ENCODE assay signal across 9 cellular contexts in genomic region chr18:44130365-44130942, GRCh38.
DNase-seq lines count a peak whose midpoint lies in the region; ATAC-seq and TF ChIP-seq lines count a peak whose summit lies in the region.
"Had no signal": no experiment of that assay in that cellular context is flagged by ENCODE, and none has a peak within 500 bp of the region (broad histone marks: within the 10 kb centered on the region; RNA-seq: fewer than 3 reads in every experiment).

No MANE protein-coding gene starts in this region.

- ATAC-seq in Right ventricle myocardium superior (ENCODE audit: poor library complexity) (peak; percentile 64), HG03520 (IDR thresholded peaks at IDR 0.05; ENCODE audit: unreplicated experiment) (no peak)
- ATAC-seq: stimulated activated effector memory CD8-positive, alpha-beta T cell treated with anti-CD3 and anti-CD28 coated beads, Interleukin-12 subunit alpha, Interleukin-12 subunit beta, amount 100 ng/mL, for 72 hours had no signal

- H3K4me1 ChIP-seq in parathyroid adenoma: no peaks in the 10 kb centered on the region

- no peak overlapping the region for H3K9ac ChIP-seq in parathyroid adenoma

- no peak overlapping the region for H3K27ac ChIP-seq in parathyroid adenoma

- H2AFZ ChIP-seq in parathyroid adenoma: no peak overlapping the region

- DNase-seq in Right ventricle myocardium superior (no peak), cardiac septum (ENCODE audit: low spot score) (no peak), KG1 (lab: John Stamatoyannopoulos, UW) (peak; percentile 10), RPMI7951 (ENCODE audit: low read depth) (peak; percentile 39), fibroblast of mammary gland (ENCODE audit: low read depth) (peak; percentile 60)
- no peak for DNase-seq in stimulated activated CD4-positive, alpha-beta T cell treated with anti-CD3 and anti-CD28 coated beads, Interleukin-4, amount 100 ng/mL, for 24 hours

- no peaks in the 10 kb centered on the region for H3K79me2 ChIP-seq in parathyroid adenoma

- H3K36me3 ChIP-seq in parathyroid adenoma (ENCODE audit: control insufficient read depth, insufficient read depth, low read length): no peaks in the 10 kb centered on the region

- H3K9me3 ChIP-seq in parathyroid adenoma (ENCODE audit: control insufficient read depth, low read length): no peaks in the 10 kb centered on the region

- H3K27me3 ChIP-seq in parathyroid adenoma (ENCODE audit: control insufficient read depth, insufficient read depth, low read length): no peaks in the 10 kb centered on the region

- intact Hi-C loops in Right ventricle myocardium superior (cut with DNase I): loop anchor here (10.0 kb wide), 1 partner anchor 204 kb away; no protein-coding TSS in a partner anchor
- intact Hi-C loops in cardiac septum (cut with DNase I): loop anchor here (5.0 kb wide), 1 partner anchor 197 kb away; no protein-coding TSS in a partner anchor

- H3K4me3 ChIP-seq in fibroblast of mammary gland (ENCODE audit: control insufficient read depth, low read depth, low read length) (no peak overlapping the region), parathyroid adenoma (ENCODE audit: low read depth, low read length) (no peak overlapping the region)

- TF ChIP-seq CTCF in fibroblast of mammary gland (conservative IDR thresholded peaks at IDR 0.05; ENCODE audit: control insufficient read depth, insufficient read depth, low read depth, low read length): peak; percentile 84
- peak; percentile 49 for TF ChIP-seq CTCF in parathyroid adenoma (IDR thresholded peaks at IDR 0.05)

- H3K4me2 ChIP-seq in parathyroid adenoma (ENCODE audit: low read length): no peak overlapping the region

Comparison
In these comparisons a context has a peak if more than half of its experiments do, and no peak if none do; other contexts are left out.
1. DNase-seq: peak in KG1 (single experiment), RPMI7951 (single experiment) and fibroblast of mammary gland (single experiment); none in Right ventricle myocardium superior (single experiment), cardiac septum (single experiment) and stimulated activated CD4-positive, alpha-beta T cell treated with anti-CD3 and anti-CD28 coated beads, Interleukin-4, amount 100 ng/mL, for 24 hours (single experiment).